23 cellular contexts compared by ENCODE assay signal in the genomic region with DNA sequence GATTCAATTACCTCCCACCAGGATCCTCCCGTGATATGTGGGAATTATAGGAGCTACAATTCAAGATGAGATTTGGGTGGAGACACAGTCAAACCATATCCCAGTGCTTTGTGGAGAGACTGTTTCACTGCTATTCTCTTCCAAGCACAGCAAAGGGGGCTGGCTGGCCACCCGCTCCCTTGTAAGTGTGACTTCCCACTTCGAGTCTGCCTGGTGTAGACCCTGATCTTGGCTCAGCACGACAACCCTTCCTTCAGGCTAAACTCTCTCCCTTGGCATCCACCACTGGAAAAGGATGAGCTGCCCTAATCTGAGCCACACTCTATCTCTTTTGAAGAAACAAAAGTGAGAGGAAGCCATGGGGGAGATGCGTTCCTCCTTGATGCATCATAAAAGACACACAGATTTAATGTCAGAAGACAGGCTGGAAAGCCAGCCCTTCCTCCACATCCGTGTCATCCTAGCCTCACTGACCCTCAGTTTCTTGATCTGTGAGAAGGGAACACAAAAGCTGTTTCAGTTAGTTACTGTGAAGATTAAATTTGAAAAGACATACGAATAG.
DNase-seq lines count a peak whose midpoint lies in the region; ATAC-seq, FAIRE-seq and TF ChIP-seq lines count a peak whose summit lies in the region.
"Had no signal": no experiment of that assay in that cellular context is flagged by ENCODE, and none has a peak within 500 bp of the region (broad histone marks: within the 10 kb centered on the region; RNA-seq: fewer than 3 reads in every experiment).

No MANE protein-coding gene starts in this region.

- H2AK5ac ChIP-seq in H1 (ENCODE audit: low read depth, low read length), result no peak overlapping the region

- H2AFZ ChIP-seq in GM23248, result peak overlapping the region; percentile 39; the same call in 1 of the 2 replicates
- 0 out of 2 replicates have a peak overlapping the region, but pooled peaks have one; percentile 10 for H2AFZ ChIP-seq in H1 (ENCODE audit: low read length)
- H2AFZ ChIP-seq in neural progenitor cell (replicated peaks), result no peak overlapping the region

- H3K9ac ChIP-seq in GM23248 (no peak overlapping the region), H1 (replicated peaks in 1 of 4; ENCODE audit: extremely low read depth in 1 of 4, low read depth in 3 of 4, low read length in 3 of 4) (no peak overlapping the region), neural progenitor cell (no peak overlapping the region)
- H3K9ac ChIP-seq: BLaER1 treated with 17β-estradiol and CSF1 and Interleukin-3, amounts not matched to agents 10 nM and 100 nM had no signal

- H3K27ac ChIP-seq in GM23248 (no peak overlapping the region), H1 (ENCODE audit: low read depth, low read length) (no peak overlapping the region), neural progenitor cell (no peak overlapping the region), suprapubic skin (peak overlapping the region; percentile 18)
- H3K27ac ChIP-seq: BLaER1 treated with 17β-estradiol and CSF1 and Interleukin-3, amounts not matched to agents 10 nM and 100 nM; Peyer's patch; SJSA1 had no signal

- no peak overlapping the region for H2BK120ac ChIP-seq in H1 (replicated peaks; ENCODE audit: low read depth, low read length)

- peaks cover 2% of the 10 kb centered on the region for H3K9me3 Mint-ChIP-seq in neural progenitor cell
- no peaks in the 10 kb centered on the region for H3K9me3 Mint-ChIP-seq in naive thymus-derived CD8-positive, alpha-beta T cell
- H3K9me3 Mint-ChIP-seq: CD4-positive, alpha-beta memory T cell; IgD-negative memory B cell had no signal

- H3K23ac ChIP-seq in H1 (ENCODE audit: insufficient read length), result no peak overlapping the region

- no peaks in the 10 kb centered on the region for H3K23me2 ChIP-seq in H1 (ENCODE audit: low read depth, low read length)

- H3K4me1 ChIP-seq in GM23248 (ENCODE audit: insufficient read depth) (peaks cover 30% of the 10 kb centered on the region), H1 (replicated peaks in 1 of 4; ENCODE audit: control insufficient read depth in 3 of 4, insufficient read depth in 4 of 4, low read length in 3 of 4) (peaks cover 0 to 8% (median 2%) of the 10 kb centered on the region in 4 experiments; a peak in 4 of 7 replicates), neural progenitor cell (peaks cover under 1% of the 10 kb centered on the region), suprapubic skin (peaks cover 40% of the 10 kb centered on the region)
- H3K4me1 ChIP-seq: SJSA1 had no signal

- H3K36me3 ChIP-seq in GM23248 (ENCODE audit: low read depth), result no peaks in the 10 kb centered on the region
- H3K36me3 ChIP-seq in H1 (ENCODE audit: control insufficient read depth in 2 of 4, insufficient read depth in 4 of 4, low read length in 3 of 4), result no peaks in the 10 kb centered on the region
- no peaks in the 10 kb centered on the region for H3K36me3 ChIP-seq in neural progenitor cell
- no peaks in the 10 kb centered on the region for H3K36me3 ChIP-seq in suprapubic skin
- H3K36me3 ChIP-seq: Peyer's patch, SJSA1 had no signal

- H3K27ac Mint-ChIP-seq in neural progenitor cell, result peak overlapping the region; percentile 46
- H3K27ac Mint-ChIP-seq in naive thymus-derived CD8-positive, alpha-beta T cell, result no peak overlapping the region
- H3K27ac Mint-ChIP-seq: CD4-positive, alpha-beta memory T cell; IgD-negative memory B cell had no signal

- WGBS in GM23248 (ENCODE audit: low coverage in 1 of 2, low lambda C conversion rate in 2 of 2, missing lambda C conversion rate in 2 of 2), 2 experiments, result 20 to 22% methylated on average over 7 of the region's 7 CpGs
- WGBS in H1 (ENCODE audit: extremely low coverage in 1 of 2, insufficient coverage in 1 of 2, insufficient read length in 1 of 2, insufficient replicate concordance in 2 of 2, low coverage in 1 of 2, low lambda C conversion rate in 2 of 2, missing lambda C conversion rate in 1 of 2), 2 experiments, result 87% methylated on average over 7 of the region's 7 CpGs; no CpG with 5 or more reads in 1 of the 2 experiments
- WGBS in suprapubic skin, result 69% methylated on average over 7 of the region's 7 CpGs

- H2BK5ac ChIP-seq in H1 (ENCODE audit: low read depth, low read length), result no peak overlapping the region

- TF ChIP-seq CTCF in H1 (IDR thresholded peaks at IDR 0.05; ENCODE audit: control extremely low read depth in 1 of 3, insufficient read depth in 1 of 3, low read depth in 1 of 3, low read length in 3 of 3) (no peak), neural progenitor cell (IDR thresholded peaks at IDR 0.05) (no peak), suprapubic skin (IDR thresholded peaks at IDR 0.05) (no peak)

- H3F3A ChIP-seq in GM23248 (ENCODE audit: insufficient read depth) (peaks cover 10% of the 10 kb centered on the region), neural progenitor cell (ENCODE audit: low read depth) (no peaks in the 10 kb centered on the region)

- no peaks in the 10 kb centered on the region for H3K79me2 ChIP-seq in GM23248 (ENCODE audit: insufficient read depth)
- no peaks in the 10 kb centered on the region for H3K79me2 ChIP-seq in H1 (ENCODE audit: control insufficient read depth in 1 of 2, insufficient read depth in 2 of 2, low read length in 2 of 2)
- H3K79me2 ChIP-seq in neural progenitor cell (ENCODE audit: low read depth), result no peaks in the 10 kb centered on the region

- no peaks in the 10 kb centered on the region for H3K9me2 ChIP-seq in GM23248 (ENCODE audit: insufficient read depth)

- no peak overlapping the region; the same call in 1 of the 2 replicates for H2BK12ac ChIP-seq in H1 (ENCODE audit: low read depth, low read length)

- H3K4ac ChIP-seq in H1 (replicated peaks; ENCODE audit: insufficient read length, low read depth, low read length), result no peak overlapping the region

- no peaks in the 10 kb centered on the region for H3K36me3 Mint-ChIP-seq in neural progenitor cell
- H3K36me3 Mint-ChIP-seq in naive thymus-derived CD8-positive, alpha-beta T cell, result no peaks in the 10 kb centered on the region
- H3K36me3 Mint-ChIP-seq: CD4-positive, alpha-beta memory T cell; IgD-negative memory B cell had no signal

- TF ChIP-seq EP300 in H1 (IDR thresholded peaks at IDR 0.05; ENCODE audit: borderline replicate concordance in 1 of 2, low read depth in 2 of 2, low read length in 2 of 2) (no peak), suprapubic skin (IDR thresholded peaks at IDR 0.05) (no peak)

- H3K4me2 ChIP-seq in GM23248 (ENCODE audit: unreplicated experiment) (no peak overlapping the region), H1 (ENCODE audit: insufficient read depth in 1 of 2, low read depth in 2 of 2, low read length in 2 of 2) (no peak overlapping the region), neural progenitor cell (no peak overlapping the region)
- H3K4me2 ChIP-seq: BLaER1 treated with 17β-estradiol and CSF1 and Interleukin-3, amounts not matched to agents 10 nM and 100 nM had no signal

- H2BK15ac ChIP-seq in H1 (ENCODE audit: low read length), result no peak overlapping the region

- no peak overlapping the region for H3K14ac ChIP-seq in H1 (ENCODE audit: insufficient read length)

- peaks cover 35% of the 10 kb centered on the region for H3K4me1 Mint-ChIP-seq in neural progenitor cell
- peaks cover 0 to 4% (median 0%) of the 10 kb centered on the region in 4 donors for H3K4me1 Mint-ChIP-seq in naive thymus-derived CD8-positive, alpha-beta T cell
- H3K4me1 Mint-ChIP-seq: CD4-positive, alpha-beta memory T cell; IgD-negative memory B cell had no signal

- no peak overlapping the region for H4K91ac ChIP-seq in H1 (replicated peaks; ENCODE audit: insufficient read length, low read length)

- H3K56ac ChIP-seq in H1 (replicated peaks; ENCODE audit: insufficient read length, low read depth, low read length), result no peak overlapping the region

- POLR2A ChIA-PET in H1 (lab: Charles Lee; ENCODE audit: partially characterized antibody), result no interaction called here
- POLR2A ChIA-PET in naive thymus-derived CD8-positive, alpha-beta T cell (lab: Charles Lee), result interaction anchor here (0.6 kb wide), 1 partner anchor 536 kb away, joined by 3 read pairs; no protein-coding TSS in a partner anchor

- no peak overlapping the region for H3K4me3 Mint-ChIP-seq in neural progenitor cell
- no peak overlapping the region for H3K4me3 Mint-ChIP-seq in naive thymus-derived CD8-positive, alpha-beta T cell
- H3K4me3 Mint-ChIP-seq: CD4-positive, alpha-beta memory T cell; IgD-negative memory B cell had no signal

- TF ChIP-seq POLR2A in H1 (IDR thresholded peaks at IDR 0.05; ENCODE audit: control extremely low read depth in 1 of 2, low read depth in 2 of 2, low read length in 2 of 2) (no peak), suprapubic skin (IDR thresholded peaks at IDR 0.05) (no peak)

- peaks cover 10% of the 10 kb centered on the region for H3K27me3 Mint-ChIP-seq in neural progenitor cell (ENCODE audit: insufficient read depth, low read depth)
- peaks cover 0 to 2% (median 0%) of the 10 kb centered on the region in 5 donors for H3K27me3 Mint-ChIP-seq in naive thymus-derived CD8-positive, alpha-beta T cell

- DNase-seq in GM23248 (peak; percentile 53), H1 (ENCODE audit: low read depth in 1 of 2, low spot score in 2 of 2) (no peak), neural progenitor cell (ENCODE audit: low spot score) (no peak), suprapubic skin (ENCODE audit: low spot score in 2 of 2) (no peak), NCI-H2227 (lab: John Stamatoyannopoulos, UW; ENCODE audit: unreplicated experiment) (no peak)
- no peak for DNase-seq in naive thymus-derived CD8-positive, alpha-beta T cell
- DNase-seq: 8988T; Caco-2; CD4-positive, alpha-beta memory T cell; DMS79 treated with DMSO at 0.1 percent for 48 hours; GOT3; Karpas-422; MV-4-11; NCI-H1105 treated with DMSO at 0.1 percent for 48 hours; NCI-H1694; NCI-H2081 treated with DMSO at 0.1 percent for 48 hours; NCI-H2171 treated with DMSO at 0.1 percent for 48 hours; Peyer's patch had no signal

- in situ Hi-C loops in GM23248 (cut with MboI), result no loop called here

- TF ChIP-seq RAD21 in H1 (IDR thresholded peaks at IDR 0.05 in 1 of 2, conservative IDR thresholded peaks at IDR 0.05 in 1 of 2; ENCODE audit: low read depth in 2 of 2, low read length in 2 of 2), result no peak

- no peak for FAIRE-seq in H1 (lab: Jason Lieb, UNC)

- H2BK20ac ChIP-seq in H1 (ENCODE audit: low read length), result no peak overlapping the region

- ATAC-seq in HG03097 (IDR thresholded peaks at IDR 0.05; ENCODE audit: low FRiP score, unreplicated experiment), result no peak
- no peak for ATAC-seq in naive thymus-derived CD8-positive, alpha-beta T cell
- ATAC-seq: HCT116 had no signal

- CTCF ChIA-PET in H1 (lab: Charles Lee; ENCODE audit: partially characterized antibody), result interaction anchor here (1.8 kb wide), 1 partner anchor 43 kb away, joined by 7 read pairs; no protein-coding TSS in a partner anchor

- H4K20me1 ChIP-seq in GM23248 (ENCODE audit: insufficient read depth) (no peaks in the 10 kb centered on the region), H1 (replicated peaks in 1 of 2; ENCODE audit: control insufficient read depth in 1 of 2, insufficient read depth in 2 of 2, low read length in 2 of 2) (no peaks in the 10 kb centered on the region), neural progenitor cell (ENCODE audit: low read depth) (no peaks in the 10 kb centered on the region)
- H4K20me1 ChIP-seq: BLaER1 treated with 17β-estradiol and CSF1 and Interleukin-3, amounts not matched to agents 10 nM and 100 nM had no signal

- H3K27me3 ChIP-seq in GM23248 (replicated peaks; ENCODE audit: insufficient read depth) (no peaks in the 10 kb centered on the region), H1 (replicated peaks in 1 of 4; ENCODE audit: control insufficient read depth in 3 of 4, extremely low read depth in 1 of 4, insufficient read depth in 3 of 4, low read length in 3 of 4) (no peaks in the 10 kb centered on the region), neural progenitor cell (no peaks in the 10 kb centered on the region), suprapubic skin (no peaks in the 10 kb centered on the region)
- H3K27me3 ChIP-seq: BLaER1 treated with 17β-estradiol and CSF1 and Interleukin-3, amounts not matched to agents 10 nM and 100 nM; Peyer's patch; SJSA1 had no signal

- H3K9me3 ChIP-seq in GM23248 (ENCODE audit: low read depth) (no peaks in the 10 kb centered on the region), H1 (ENCODE audit: insufficient read depth in 2 of 2, low read depth in 1 of 2, low read length in 1 of 2) (no peaks in the 10 kb centered on the region), neural progenitor cell (ENCODE audit: low read depth) (no peaks in the 10 kb centered on the region), suprapubic skin (no peaks in the 10 kb centered on the region)
- H3K9me3 ChIP-seq: BLaER1 treated with 17β-estradiol and CSF1 and Interleukin-3, amounts not matched to agents 10 nM and 100 nM; Caco-2; Peyer's patch; SJSA1 had no signal

- no peaks in the 10 kb centered on the region for H3K79me1 ChIP-seq in H1 (ENCODE audit: low read depth, low read length)

- H3K4me3 ChIP-seq in GM23248 (no peak overlapping the region), H1 (ENCODE audit: extremely low read depth in 1 of 4, insufficient read depth in 2 of 4, low read depth in 3 of 4, low read length in 4 of 4) (no peak overlapping the region), neural progenitor cell (no peak overlapping the region), suprapubic skin (no peak overlapping the region)
- H3K4me3 ChIP-seq: BLaER1 treated with 17β-estradiol and CSF1 and Interleukin-3, amounts not matched to agents 10 nM and 100 nM; Peyer's patch; SJSA1 had no signal

- H4K8ac ChIP-seq in H1 (ENCODE audit: extremely low read depth, insufficient read depth, low read length), result no peak overlapping the region

- H3K18ac ChIP-seq in H1 (ENCODE audit: extremely low read depth, low read length), result no peak overlapping the region

- H4K5ac ChIP-seq in H1 (ENCODE audit: insufficient read length, low read depth, low read length), result no peak overlapping the region
